In genomic region chr9:78396087-78396486, GRCh38 we compare ENCODE assay signal across 24 cellular contexts.
"Had no signal": no experiment of that assay in that cellular context is flagged by ENCODE, and none has a peak within 500 bp of the region (broad histone marks: within the 10 kb centered on the region; RNA-seq: fewer than 3 reads in every experiment).

No MANE protein-coding gene starts in this region.

- H3K36me3 ChIP-seq: ascending aorta, brain microvascular endothelial cell, neural progenitor cell, sigmoid colon, tibial nerve had no signal

- ATAC-seq: esophagus mucosa; left ventricle myocardium superior; naive thymus-derived CD8-positive, alpha-beta T cell; psoas muscle had no signal

- H3K4me3 ChIP-seq: ascending aorta, neural progenitor cell, psoas muscle, sigmoid colon, tibial nerve had no signal

- H3K27ac ChIP-seq: ascending aorta, brain microvascular endothelial cell, parathyroid adenoma, psoas muscle, sigmoid colon, tibial nerve had no signal

- H3K27ac Mint-ChIP-seq: activated CD4-positive, alpha-beta memory T cell treated with anti-CD3 and anti-CD28 coated beads, Interleukin-2, amount 10 ng/mL, durations not matched to agents 7 days and 5 days; activated CD4-positive, alpha-beta T cell treated with anti-CD3 and anti-CD28 coated beads, Interleukin-2, amount 10 ng/mL, durations not matched to agents 7 days and 5 days; activated naive CD4-positive, alpha-beta T cell treated with anti-CD3 and anti-CD28 coated beads, Interleukin-2, amount 10 ng/mL, durations not matched to agents 7 days and 5 days; activated naive CD8-positive, alpha-beta T cell treated with anti-CD3 and anti-CD28 coated beads, Interleukin-2, amount 10 ng/mL, durations not matched to agents 7 days and 5 days; activated T-cell treated with anti-CD3 and anti-CD28 coated beads, Interleukin-2, amount 50 U/mL, for 24 hours; naive thymus-derived CD8-positive, alpha-beta T cell; neural progenitor cell had no signal

- H3K4me3 Mint-ChIP-seq: activated CD4-positive, alpha-beta memory T cell treated with anti-CD3 and anti-CD28 coated beads, Interleukin-2, amount 10 ng/mL, durations not matched to agents 7 days and 5 days; activated CD4-positive, alpha-beta T cell treated with anti-CD3 and anti-CD28 coated beads, Interleukin-2, amount 10 ng/mL, durations not matched to agents 7 days and 5 days; activated naive CD4-positive, alpha-beta T cell treated with anti-CD3 and anti-CD28 coated beads, Interleukin-2, amount 10 ng/mL, durations not matched to agents 7 days and 5 days; activated naive CD8-positive, alpha-beta T cell treated with anti-CD3 and anti-CD28 coated beads, Interleukin-2, amount 10 ng/mL, durations not matched to agents 7 days and 5 days; activated T-cell treated with anti-CD3 and anti-CD28 coated beads, Interleukin-2, amount 50 U/mL, for 24 hours; naive thymus-derived CD8-positive, alpha-beta T cell; neural progenitor cell had no signal

- H3K9ac ChIP-seq: neural progenitor cell, parathyroid adenoma had no signal

- H3K36me3 Mint-ChIP-seq: activated naive CD4-positive, alpha-beta T cell treated with anti-CD3 and anti-CD28 coated beads, Interleukin-2, amount 10 ng/mL, durations not matched to agents 7 days and 5 days; activated naive CD8-positive, alpha-beta T cell treated with anti-CD3 and anti-CD28 coated beads, Interleukin-2, amount 10 ng/mL, durations not matched to agents 7 days and 5 days had no signal

- H3K27me3 Mint-ChIP-seq: activated naive CD4-positive, alpha-beta T cell treated with anti-CD3 and anti-CD28 coated beads, Interleukin-2, amount 10 ng/mL, durations not matched to agents 7 days and 5 days had no signal

- H3K4me1 Mint-ChIP-seq: activated CD4-positive, alpha-beta memory T cell treated with anti-CD3 and anti-CD28 coated beads, Interleukin-2, amount 10 ng/mL, durations not matched to agents 7 days and 5 days; activated CD4-positive, alpha-beta T cell treated with anti-CD3 and anti-CD28 coated beads, Interleukin-2, amount 10 ng/mL, durations not matched to agents 7 days and 5 days; activated naive CD4-positive, alpha-beta T cell treated with anti-CD3 and anti-CD28 coated beads, Interleukin-2, amount 10 ng/mL, durations not matched to agents 7 days and 5 days; activated naive CD8-positive, alpha-beta T cell treated with anti-CD3 and anti-CD28 coated beads, Interleukin-2, amount 10 ng/mL, durations not matched to agents 7 days and 5 days; naive thymus-derived CD8-positive, alpha-beta T cell had no signal

- H3K4me1 ChIP-seq: ascending aorta, parathyroid adenoma, psoas muscle, sigmoid colon, tibial nerve had no signal

- DNase-seq: activated CD4-positive, alpha-beta memory T cell treated with anti-CD3 and anti-CD28 coated beads, Interleukin-2, amount 10 ng/mL, durations not matched to agents 7 days and 5 days; activated CD4-positive, alpha-beta T cell treated with anti-CD3 and anti-CD28 coated beads, Interleukin-2, amount 10 ng/mL, durations not matched to agents 7 days and 5 days; activated CD4-positive, CD25-positive, alpha-beta regulatory T cell treated with anti-CD3 and anti-CD28 coated beads, Interleukin-2, amount 50 U/mL, for 72 hours; activated CD8-positive, alpha-beta memory T cell treated with anti-CD3 and anti-CD28 coated beads, Interleukin-2, amount 50 U/mL, for 48 hours; activated gamma-delta T cell; activated naive CD4-positive, alpha-beta T cell treated with anti-CD3 and anti-CD28 coated beads, Interleukin-2, amount 10 ng/mL, durations not matched to agents 7 days and 5 days; activated naive CD8-positive, alpha-beta T cell treated with anti-CD3 and anti-CD28 coated beads, Interleukin-2, amount 10 ng/mL, durations not matched to agents 7 days and 5 days; activated T-cell treated with anti-CD3 and anti-CD28 coated beads, Interleukin-2, amount 50 U/mL, for 24 hours; brain microvascular endothelial cell; left ventricle myocardium superior; mammary epithelial cell; naive thymus-derived CD8-positive, alpha-beta T cell; occipital lobe; psoas muscle; sigmoid colon; small intestine; stimulated activated CD4-positive, alpha-beta T cell treated with anti-CD3 and anti-CD28 coated beads, Interleukin-1b, Interleukin-23, amount 100 ng/mL, for 48 hours; stimulated activated naive CD4-positive, alpha-beta T cell; T-helper 2 cell had no signal

- H3K27me3 ChIP-seq: ascending aorta, brain microvascular endothelial cell, neural progenitor cell, sigmoid colon, tibial nerve had no signal

- H3K9me3 ChIP-seq: psoas muscle had no signal
